1 cellular context compared by ENCODE assay signal in the genomic region with DNA sequence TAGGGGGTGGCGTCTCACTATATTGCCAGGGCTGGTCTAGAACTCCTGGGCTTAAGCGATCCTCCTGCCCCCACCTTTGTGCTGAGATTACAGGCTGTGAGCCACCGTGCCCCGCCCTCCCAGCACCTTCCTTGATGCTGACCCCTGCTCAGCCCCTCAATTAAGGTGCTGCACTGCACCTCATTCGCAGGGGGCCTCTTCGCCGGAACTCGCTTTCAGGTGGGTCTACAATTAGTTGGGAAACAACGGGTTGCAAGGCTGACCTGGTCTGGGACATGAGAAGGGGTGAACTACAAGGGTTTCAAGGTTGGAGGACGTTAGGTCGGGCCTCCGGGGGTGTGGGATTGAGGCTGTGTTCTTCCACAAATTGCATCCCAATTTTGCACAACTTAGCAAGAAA.
TF ChIP-seq lines count a peak whose summit lies in the region.

No MANE protein-coding gene starts in this region.

TF ChIP-seq in HCT116, 20 proteins besides CTCF, POLR2A, EP300 and RAD21:
- TF ChIP-seq SP1 (IDR thresholded peaks at IDR 0.05; ENCODE audit: low read depth) = no peak
- TF ChIP-seq, protein P1, sequence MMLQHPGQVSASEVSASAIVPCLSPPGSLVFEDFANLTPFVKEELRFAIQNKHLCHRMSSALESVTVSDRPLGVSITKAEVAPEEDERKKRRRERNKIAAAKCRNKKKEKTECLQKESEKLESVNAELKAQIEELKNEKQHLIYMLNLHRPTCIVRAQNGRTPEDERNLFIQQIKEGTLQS (IDR thresholded peaks at IDR 0.05) = no peak
- no peak for TF ChIP-seq ELF1 (IDR thresholded peaks at IDR 0.05; ENCODE audit: borderline replicate concordance, low read depth)
- no peak for TF ChIP-seq EZH2 (IDR thresholded peaks at IDR 0.05)
- TF ChIP-seq JUND (IDR thresholded peaks at IDR 0.05) = no peak
- no peak for TF ChIP-seq POLR2AphosphoS5 (IDR thresholded peaks at IDR 0.05; ENCODE audit: low read depth, low read length)
- TF ChIP-seq YY1 (IDR thresholded peaks at IDR 0.05; ENCODE audit: extremely low read depth, insufficient replicate concordance, low read depth, low read length) = no peak
- no peak for TF ChIP-seq CBX3 (IDR thresholded peaks at IDR 0.05; ENCODE audit: low read depth)
- no peak for TF ChIP-seq SIN3A (IDR thresholded peaks at IDR 0.05; ENCODE audit: low read depth)
- no peak for TF ChIP-seq ZFX (IDR thresholded peaks at IDR 0.05)
- TF ChIP-seq EZH2phosphoT487 (IDR thresholded peaks at IDR 0.05; ENCODE audit: borderline replicate concordance) = no peak
- TF ChIP-seq, protein P2, sequence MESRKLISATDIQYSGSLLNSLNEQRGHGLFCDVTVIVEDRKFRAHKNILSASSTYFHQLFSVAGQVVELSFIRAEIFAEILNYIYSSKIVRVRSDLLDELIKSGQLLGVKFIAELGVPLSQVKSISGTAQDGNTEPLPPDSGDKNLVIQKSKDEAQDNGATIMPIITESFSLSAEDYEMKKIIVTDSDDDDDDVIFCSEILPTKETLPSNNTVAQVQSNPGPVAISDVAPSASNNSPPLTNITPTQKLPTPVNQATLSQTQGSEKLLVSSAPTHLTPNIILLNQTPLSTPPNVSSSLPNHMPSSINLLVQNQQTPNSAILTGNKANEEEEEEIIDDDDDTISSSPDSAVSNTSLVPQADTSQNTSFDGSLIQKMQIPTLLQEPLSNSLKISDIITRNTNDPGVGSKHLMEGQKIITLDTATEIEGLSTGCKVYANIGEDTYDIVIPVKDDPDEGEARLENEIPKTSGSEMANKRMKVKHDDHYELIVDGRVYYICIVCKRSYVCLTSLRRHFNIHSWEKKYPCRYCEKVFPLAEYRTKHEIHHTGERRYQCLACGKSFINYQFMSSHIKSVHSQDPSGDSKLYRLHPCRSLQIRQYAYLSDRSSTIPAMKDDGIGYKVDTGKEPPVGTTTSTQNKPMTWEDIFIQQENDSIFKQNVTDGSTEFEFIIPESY (IDR thresholded peaks at IDR 0.05; ENCODE audit: extremely low read depth, insufficient replicate concordance, low read length) = no peak
- TF ChIP-seq CEBPB (IDR thresholded peaks at IDR 0.05; ENCODE audit: low read depth) = no peak
- no peak for TF ChIP-seq TCF7L2 (IDR thresholded peaks at IDR 0.05; ENCODE audit: borderline replicate concordance, extremely low read depth, insufficient read depth, insufficient read length)
- no peak for TF ChIP-seq EGR1 (IDR thresholded peaks at IDR 0.05; ENCODE audit: low read depth)
- TF ChIP-seq, protein P3, sequence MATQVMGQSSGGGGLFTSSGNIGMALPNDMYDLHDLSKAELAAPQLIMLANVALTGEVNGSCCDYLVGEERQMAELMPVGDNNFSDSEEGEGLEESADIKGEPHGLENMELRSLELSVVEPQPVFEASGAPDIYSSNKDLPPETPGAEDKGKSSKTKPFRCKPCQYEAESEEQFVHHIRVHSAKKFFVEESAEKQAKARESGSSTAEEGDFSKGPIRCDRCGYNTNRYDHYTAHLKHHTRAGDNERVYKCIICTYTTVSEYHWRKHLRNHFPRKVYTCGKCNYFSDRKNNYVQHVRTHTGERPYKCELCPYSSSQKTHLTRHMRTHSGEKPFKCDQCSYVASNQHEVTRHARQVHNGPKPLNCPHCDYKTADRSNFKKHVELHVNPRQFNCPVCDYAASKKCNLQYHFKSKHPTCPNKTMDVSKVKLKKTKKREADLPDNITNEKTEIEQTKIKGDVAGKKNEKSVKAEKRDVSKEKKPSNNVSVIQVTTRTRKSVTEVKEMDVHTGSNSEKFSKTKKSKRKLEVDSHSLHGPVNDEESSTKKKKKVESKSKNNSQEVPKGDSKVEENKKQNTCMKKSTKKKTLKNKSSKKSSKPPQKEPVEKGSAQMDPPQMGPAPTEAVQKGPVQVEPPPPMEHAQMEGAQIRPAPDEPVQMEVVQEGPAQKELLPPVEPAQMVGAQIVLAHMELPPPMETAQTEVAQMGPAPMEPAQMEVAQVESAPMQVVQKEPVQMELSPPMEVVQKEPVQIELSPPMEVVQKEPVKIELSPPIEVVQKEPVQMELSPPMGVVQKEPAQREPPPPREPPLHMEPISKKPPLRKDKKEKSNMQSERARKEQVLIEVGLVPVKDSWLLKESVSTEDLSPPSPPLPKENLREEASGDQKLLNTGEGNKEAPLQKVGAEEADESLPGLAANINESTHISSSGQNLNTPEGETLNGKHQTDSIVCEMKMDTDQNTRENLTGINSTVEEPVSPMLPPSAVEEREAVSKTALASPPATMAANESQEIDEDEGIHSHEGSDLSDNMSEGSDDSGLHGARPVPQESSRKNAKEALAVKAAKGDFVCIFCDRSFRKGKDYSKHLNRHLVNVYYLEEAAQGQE (IDR thresholded peaks at IDR 0.05; ENCODE audit: low read depth) = no peak
- TF ChIP-seq SRF (IDR thresholded peaks at IDR 0.05; ENCODE audit: low read depth) = no peak
